1 cellular context compared by ENCODE assay signal in the genomic region with DNA sequence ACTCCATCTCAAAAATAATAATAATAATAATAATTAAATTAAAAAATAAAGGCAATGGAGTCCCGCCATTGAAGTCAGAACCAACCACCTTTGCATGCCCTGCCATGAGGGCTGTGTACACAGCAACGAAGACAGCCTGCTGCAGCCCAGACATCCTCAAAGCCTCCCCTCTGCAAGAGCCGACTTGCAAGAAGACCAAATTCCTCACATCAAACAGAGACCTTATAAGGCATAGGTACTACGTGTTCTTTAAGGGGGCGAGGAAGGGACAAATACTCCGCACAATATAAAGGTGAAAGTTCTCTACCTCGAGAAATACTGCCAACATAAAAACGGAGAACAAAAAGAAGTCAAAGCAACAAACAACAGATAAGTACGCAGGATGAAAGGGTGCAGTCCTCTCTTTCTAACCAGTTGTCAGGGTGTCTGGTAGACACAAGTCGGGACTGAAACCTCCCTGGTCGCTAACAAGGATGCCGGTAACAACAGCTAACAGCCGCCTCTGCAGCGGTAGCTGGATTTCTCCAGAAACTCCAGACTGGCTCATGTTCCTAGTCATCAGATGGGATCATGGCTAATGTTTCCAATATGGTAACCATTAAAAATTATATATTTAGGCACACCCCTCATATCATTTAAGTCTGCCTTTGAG.
TF ChIP-seq lines count a peak whose summit lies in the region.

No MANE protein-coding gene starts in this region.

TF ChIP-seq in GM23338, 12 proteins besides CTCF, POLR2A, EP300 and RAD21 (continued from another document):
- TF ChIP-seq, protein P1, sequence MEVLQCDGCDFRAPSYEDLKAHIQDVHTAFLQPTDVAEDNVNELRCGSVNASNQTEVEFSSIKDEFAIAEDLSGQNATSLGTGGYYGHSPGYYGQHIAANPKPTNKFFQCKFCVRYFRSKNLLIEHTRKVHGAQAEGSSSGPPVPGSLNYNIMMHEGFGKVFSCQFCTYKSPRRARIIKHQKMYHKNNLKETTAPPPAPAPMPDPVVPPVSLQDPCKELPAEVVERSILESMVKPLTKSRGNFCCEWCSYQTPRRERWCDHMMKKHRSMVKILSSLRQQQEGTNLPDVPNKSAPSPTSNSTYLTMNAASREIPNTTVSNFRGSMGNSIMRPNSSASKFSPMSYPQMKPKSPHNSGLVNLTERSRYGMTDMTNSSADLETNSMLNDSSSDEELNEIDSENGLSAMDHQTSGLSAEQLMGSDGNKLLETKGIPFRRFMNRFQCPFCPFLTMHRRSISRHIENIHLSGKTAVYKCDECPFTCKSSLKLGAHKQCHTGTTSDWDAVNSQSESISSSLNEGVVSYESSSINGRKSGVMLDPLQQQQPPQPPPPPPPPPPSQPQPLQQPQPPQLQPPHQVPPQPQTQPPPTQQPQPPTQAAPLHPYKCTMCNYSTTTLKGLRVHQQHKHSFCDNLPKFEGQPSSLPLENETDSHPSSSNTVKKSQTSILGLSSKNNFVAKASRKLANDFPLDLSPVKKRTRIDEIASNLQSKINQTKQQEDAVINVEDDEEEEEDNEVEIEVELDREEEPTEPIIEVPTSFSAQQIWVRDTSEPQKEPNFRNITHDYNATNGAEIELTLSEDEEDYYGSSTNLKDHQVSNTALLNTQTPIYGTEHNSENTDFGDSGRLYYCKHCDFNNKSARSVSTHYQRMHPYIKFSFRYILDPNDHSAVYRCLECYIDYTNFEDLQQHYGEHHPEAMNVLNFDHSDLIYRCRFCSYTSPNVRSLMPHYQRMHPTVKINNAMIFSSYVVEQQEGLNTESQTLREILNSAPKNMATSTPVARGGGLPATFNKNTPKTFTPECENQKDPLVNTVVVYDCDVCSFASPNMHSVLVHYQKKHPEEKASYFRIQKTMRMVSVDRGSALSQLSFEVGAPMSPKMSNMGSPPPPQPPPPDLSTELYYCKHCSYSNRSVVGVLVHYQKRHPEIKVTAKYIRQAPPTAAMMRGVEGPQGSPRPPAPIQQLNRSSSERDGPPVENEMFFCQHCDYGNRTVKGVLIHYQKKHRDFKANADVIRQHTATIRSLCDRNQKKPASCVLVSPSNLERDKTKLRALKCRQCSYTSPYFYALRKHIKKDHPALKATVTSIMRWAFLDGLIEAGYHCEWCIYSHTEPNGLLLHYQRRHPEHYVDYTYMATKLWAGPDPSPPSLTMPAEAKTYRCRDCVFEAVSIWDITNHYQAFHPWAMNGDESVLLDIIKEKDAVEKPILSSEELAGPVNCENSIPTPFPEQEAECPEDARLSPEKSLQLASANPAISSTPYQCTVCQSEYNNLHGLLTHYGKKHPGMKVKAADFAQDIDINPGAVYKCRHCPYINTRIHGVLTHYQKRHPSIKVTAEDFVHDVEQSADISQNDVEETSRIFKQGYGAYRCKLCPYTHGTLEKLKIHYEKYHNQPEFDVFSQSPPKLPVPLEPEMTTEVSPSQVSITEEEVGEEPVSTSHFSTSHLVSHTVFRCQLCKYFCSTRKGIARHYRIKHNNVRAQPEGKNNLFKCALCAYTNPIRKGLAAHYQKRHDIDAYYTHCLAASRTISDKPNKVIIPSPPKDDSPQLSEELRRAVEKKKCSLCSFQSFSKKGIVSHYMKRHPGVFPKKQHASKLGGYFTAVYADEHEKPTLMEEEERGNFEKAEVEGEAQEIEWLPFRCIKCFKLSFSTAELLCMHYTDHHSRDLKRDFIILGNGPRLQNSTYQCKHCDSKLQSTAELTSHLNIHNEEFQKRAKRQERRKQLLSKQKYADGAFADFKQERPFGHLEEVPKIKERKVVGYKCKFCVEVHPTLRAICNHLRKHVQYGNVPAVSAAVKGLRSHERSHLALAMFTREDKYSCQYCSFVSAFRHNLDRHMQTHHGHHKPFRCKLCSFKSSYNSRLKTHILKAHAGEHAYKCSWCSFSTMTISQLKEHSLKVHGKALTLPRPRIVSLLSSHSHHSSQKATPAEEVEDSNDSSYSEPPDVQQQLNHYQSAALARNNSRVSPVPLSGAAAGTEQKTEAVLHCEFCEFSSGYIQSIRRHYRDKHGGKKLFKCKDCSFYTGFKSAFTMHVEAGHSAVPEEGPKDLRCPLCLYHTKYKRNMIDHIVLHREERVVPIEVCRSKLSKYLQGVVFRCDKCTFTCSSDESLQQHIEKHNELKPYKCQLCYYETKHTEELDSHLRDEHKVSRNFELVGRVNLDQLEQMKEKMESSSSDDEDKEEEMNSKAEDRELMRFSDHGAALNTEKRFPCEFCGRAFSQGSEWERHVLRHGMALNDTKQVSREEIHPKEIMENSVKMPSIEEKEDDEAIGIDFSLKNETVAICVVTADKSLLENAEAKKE (CRISPR knock-in tag; IDR thresholded peaks at IDR 0.05): no peak
TF ChIP-seq in GM23338: peak in this region for 0.
